In genomic region chr9:123642291-123643278, GRCh38 we compare ENCODE assay signal across 9 cellular contexts.
A peak's percentile ranks its signal among the peaks of the same experiment; 100 is the strongest.
DNase-seq lines count a peak whose midpoint lies in the region; ATAC-seq, FAIRE-seq and TF ChIP-seq lines count a peak whose summit lies in the region.
"Had no signal": no experiment of that assay in that cellular context is flagged by ENCODE, and none has a peak within 500 bp of the region (broad histone marks: within the 10 kb centered on the region; RNA-seq: fewer than 3 reads in every experiment).

No MANE protein-coding gene starts in this region.

- FAIRE-seq in GM12892 (lab: Jason Lieb, UNC): no peak
- FAIRE-seq: GM12878 had no signal

- no peak overlapping the region for H3K27ac ChIP-seq in heart right ventricle
- peak overlapping the region; percentile 58 for H3K27ac ChIP-seq in temporal lobe (ENCODE audit: low read depth, low read length)

- TF ChIP-seq CTCF in heart right ventricle (IDR thresholded peaks at IDR 0.05): no peak

- WGBS in heart right ventricle, 2 donors: 48 to 55% methylated on average over 12 of the region's 12 CpGs

- H3K4me1 ChIP-seq in heart right ventricle: peaks cover 0 to 30% (median 12%) of the 10 kb centered on the region in 9 donors

- intact Hi-C loops in heart right ventricle (cut with DNase I): no loop called here

- H3K9me3 ChIP-seq in heart right ventricle: no peaks in the 10 kb centered on the region

- ATAC-seq in heart right ventricle: peak in 7 of 8 donors; percentile 73 to 95 (median 86)
- ATAC-seq in GM21576 (IDR thresholded peaks at IDR 0.05; ENCODE audit: unreplicated experiment): no peak
- ATAC-seq: GM12878 had no signal

- H3K27me3 ChIP-seq in heart right ventricle: no peaks in the 10 kb centered on the region

- H3K4me3 ChIP-seq in heart right ventricle: no peak overlapping the region
- H3K4me3 ChIP-seq: GM12878 had no signal

- no peak for TF ChIP-seq POLR2A in GM12892 (IDR thresholded peaks at IDR 0.05; ENCODE audit: low read depth, low read length)

- DNase-seq in NCI-H1694 (lab: John Stamatoyannopoulos, UW) (peak; percentile 30), SK-N-DZ (ENCODE audit: low spot score) (peak; percentile 55), heart right ventricle (peak in 1 of 2 donors; percentile 58), AG20443 (ENCODE audit: low spot score) (no peak), GM12892 (ENCODE audit: insufficient read length) (no peak)
- DNase-seq: activated CD8-positive, alpha-beta memory T cell treated with anti-CD3 and anti-CD28 coated beads, Interleukin-2, amount 50 U/mL, for 48 hours had no signal

- peaks cover 0 to 9% (median 0%) of the 10 kb centered on the region in 9 donors for H3K36me3 ChIP-seq in heart right ventricle

Comparison
In these comparisons a context has a peak if more than half of its experiments do, and no peak if none do; other contexts are left out.
1. DNase-seq: peak in NCI-H1694 (single experiment) and SK-N-DZ (single experiment); none in AG20443 (single experiment) and GM12892 (single experiment).